Comparison of ENCODE assay signal across 11 cellular contexts in the genomic region with DNA sequence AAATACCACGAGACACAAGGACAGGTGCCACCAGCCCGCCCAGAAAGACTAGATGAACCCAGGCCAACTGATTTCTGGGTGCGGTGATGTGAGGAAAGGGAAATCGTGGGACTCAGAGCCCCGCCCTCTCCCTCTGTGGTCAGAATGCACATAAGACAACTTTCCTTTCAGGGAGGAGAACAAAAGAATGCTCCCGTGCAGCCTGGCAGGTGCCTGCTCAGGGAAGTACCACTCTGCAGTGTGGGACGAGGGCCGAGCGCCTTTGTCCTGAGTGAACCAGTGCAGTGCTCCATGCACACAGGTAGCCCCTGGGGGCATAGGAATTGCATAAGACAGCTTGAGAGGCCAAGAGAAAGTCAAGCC.
A peak's percentile ranks its signal among the peaks of the same experiment; 100 is the strongest.
DNase-seq lines count a peak whose midpoint lies in the region; ATAC-seq, FAIRE-seq and TF ChIP-seq lines count a peak whose summit lies in the region.
"Had no signal": no experiment of that assay in that cellular context is flagged by ENCODE, and none has a peak within 500 bp of the region (broad histone marks: within the 10 kb centered on the region; RNA-seq: fewer than 3 reads in every experiment).

No MANE protein-coding gene starts in this region.

- TF ChIP-seq CTCF in testis (IDR thresholded peaks at IDR 0.05) (no peak), HepG2 (CRISPR knock-in tag; IDR thresholded peaks at IDR 0.05) (no peak)

- H2AFZ ChIP-seq in HepG2 (ENCODE audit: low read length) = no peak overlapping the region

- CTCF ChIA-PET in HepG2 (lab: Yijun Ruan, JAX; ENCODE audit: low intra/inter-chr PET ratio, low total read pairs) = no interaction called here

- in situ Hi-C loops in HepG2 (cut with HindIII; ENCODE audit: extremely low pct_ligation_motif_present, low pct_unique_long_range_greater_than_20kb) = no loop called here

- WGBS in testis, 2 donors = 53 to 66% methylated on average over 8 to 9 of the region's 9 CpGs
- WGBS in HepG2 (ENCODE audit: low lambda C conversion rate) = 81% methylated on average over 6 of the region's 9 CpGs

- TF ChIP-seq RAD21 in HepG2 (CRISPR knock-in tag; IDR thresholded peaks at IDR 0.05) = no peak

- peak overlapping the region; percentile 64 for H3K27ac Mint-ChIP-seq in activated CD4-positive, alpha-beta T cell treated with anti-CD3 and anti-CD28 coated beads, Interleukin-2, amount 10 ng/mL, durations not matched to agents 24 days and 14 days

- intact Hi-C loops in activated CD4-positive, alpha-beta T cell treated with anti-CD3 and anti-CD28 coated beads, Interleukin-2, amount 10 ng/mL, durations not matched to agents 24 days and 14 days (cut with micrococcal nuclease) = loop anchor here (5.0 kb wide), 1 partner anchor 576 kb away; no protein-coding TSS in a partner anchor
- intact Hi-C loops in testis (cut with DNase I; ENCODE audit: low total_unique reads) = no loop called here
- intact Hi-C loops in HepG2 (cut with micrococcal nuclease; ENCODE audit: unreplicated experiment) = no loop called here

- H3K4me3 Mint-ChIP-seq in activated CD4-positive, alpha-beta T cell treated with anti-CD3 and anti-CD28 coated beads, Interleukin-2, amount 10 ng/mL, durations not matched to agents 24 days and 14 days = peak overlapping the region; percentile 68

- H3K4me1 Mint-ChIP-seq in activated CD4-positive, alpha-beta T cell treated with anti-CD3 and anti-CD28 coated beads, Interleukin-2, amount 10 ng/mL, durations not matched to agents 24 days and 14 days = peaks cover 62% of the 10 kb centered on the region

- POLR2A ChIA-PET in HepG2 (lab: Yijun Ruan, JAX) = no interaction called here

- TF ChIP-seq POLR2A in testis (IDR thresholded peaks at IDR 0.05) (no peak), HepG2 (IDR thresholded peaks at IDR 0.05; ENCODE audit: insufficient read depth in 1 of 2, low read depth in 2 of 2, low read length in 2 of 2) (no peak)

- BruUV-seq in HepG2 (replicated peaks; lab: Mats Ljungman, UMichigan) = no TSS peak

- no peaks in the 10 kb centered on the region for H3K36me3 Mint-ChIP-seq in activated CD4-positive, alpha-beta T cell treated with anti-CD3 and anti-CD28 coated beads, Interleukin-2, amount 10 ng/mL, durations not matched to agents 24 days and 14 days (ENCODE audit: low read depth)

- no peaks in the 10 kb centered on the region for H3K79me2 ChIP-seq in HepG2 (ENCODE audit: insufficient read depth, low read length)

- peak; percentile 32 for DNase-seq in NCI-H345 (lab: John Stamatoyannopoulos, UW)
- DNase-seq in NCI-H345 treated with DMSO at 0.1 percent for 48 hours (lab: John Stamatoyannopoulos, UW; ENCODE audit: unreplicated experiment) = no peak
- peak; percentile 88 for DNase-seq in activated CD4-positive, alpha-beta T cell treated with anti-CD3 and anti-CD28 coated beads, Interleukin-2, amount 10 ng/mL, durations not matched to agents 24 days and 14 days
- peak; percentile 71 for DNase-seq in stimulated activated naive CD8-positive, alpha-beta T cell treated with anti-CD3 and anti-CD28 coated beads, Interleukin-15, Interleukin-2, amounts not matched to agents 100 U/mL and 50 U/mL, for 24 hours
- no peak for DNase-seq in testis
- DNase-seq in HepG2 (ENCODE audit: low spot score) = no peak
- DNase-seq: NCI-H510A had no signal

- H3K4me2 ChIP-seq in HepG2 (ENCODE audit: low read depth, low read length) = no peak overlapping the region
- H3K4me2 ChIP-seq: A549 had no signal

- TF ChIP-seq EP300 in HepG2 (IDR thresholded peaks at IDR 0.05; ENCODE audit: low read depth in 2 of 2, low read length in 2 of 2) (no peak), HepG2 (CRISPR knock-in tag; IDR thresholded peaks at IDR 0.05; ENCODE audit: borderline replicate concordance) (no peak)

- H3K4me1 ChIP-seq in testis (peaks cover 9% of the 10 kb centered on the region), HepG2 (ENCODE audit: insufficient read depth, low read length) (0 out of 2 replicates have a peak, but pooled peaks cover 9% of the 10 kb centered on the region)
- H3K4me1 ChIP-seq: A549 had no signal

- no peaks in the 10 kb centered on the region for H3K9me3 ChIP-seq in testis
- H3K9me3 ChIP-seq in HepG2 (ENCODE audit: low read length) = no peaks in the 10 kb centered on the region
- H3K9me3 ChIP-seq: A549, upper lobe of left lung had no signal

- H3K27ac ChIP-seq in testis (peak overlapping the region in 1 of 2 donors; percentile 7), HepG2 (ENCODE audit: extremely low read length, insufficient read depth, low read length) (no peak overlapping the region)
- H3K27ac ChIP-seq: A549, upper lobe of left lung had no signal

- ATAC-seq in esophagus mucosa (peak; percentile 86), HG03342 (IDR thresholded peaks at IDR 0.05; ENCODE audit: unreplicated experiment) (no peak), HepG2 (no peak)
- ATAC-seq in stimulated activated naive CD8-positive, alpha-beta T cell treated with anti-CD3 and anti-CD28 coated beads, Interleukin-15, Interleukin-2, amounts not matched to agents 100 U/mL and 50 U/mL, for 24 hours = peak; percentile 14
- ATAC-seq: A549 had no signal

- no peaks in the 10 kb centered on the region for H3K27me3 Mint-ChIP-seq in activated CD4-positive, alpha-beta T cell treated with anti-CD3 and anti-CD28 coated beads, Interleukin-2, amount 10 ng/mL, durations not matched to agents 24 days and 14 days

- H3K4me3 ChIP-seq in testis (no peak overlapping the region), HepG2 (replicated peaks in 1 of 3; ENCODE audit: insufficient read depth in 1 of 3, low read depth in 2 of 3, low read length in 3 of 3) (no peak overlapping the region)
- H3K4me3 ChIP-seq: A549, upper lobe of left lung had no signal

- H4K20me1 ChIP-seq in HepG2 (ENCODE audit: insufficient read depth, low read length) = no peaks in the 10 kb centered on the region

- H3K9ac ChIP-seq in HepG2 (ENCODE audit: insufficient read depth, low read depth, low read length) = no peak overlapping the region

- H3K27me3 ChIP-seq in testis (no peaks in the 10 kb centered on the region), HepG2 (ENCODE audit: control insufficient read depth in 1 of 2, insufficient read depth in 2 of 2, low read length in 2 of 2) (no peaks in the 10 kb centered on the region)
- H3K27me3 ChIP-seq: upper lobe of left lung had no signal

- H3K9me3 Mint-ChIP-seq in activated CD4-positive, alpha-beta T cell treated with anti-CD3 and anti-CD28 coated beads, Interleukin-2, amount 10 ng/mL, durations not matched to agents 24 days and 14 days = no peaks in the 10 kb centered on the region

- no peak for FAIRE-seq in HepG2 (lab: Jason Lieb, UNC)
- FAIRE-seq: A549 had no signal

- H3K36me3 ChIP-seq in testis (ENCODE audit: low read depth, missing control alignments) = no peaks in the 10 kb centered on the region
- no peaks in the 10 kb centered on the region for H3K36me3 ChIP-seq in HepG2 (replicated peaks in 1 of 2; ENCODE audit: control insufficient read depth in 1 of 2, insufficient read depth in 2 of 2, low read length in 2 of 2)

TF ChIP-seq in HepG2, 621 proteins besides CTCF, POLR2A, EP300 and RAD21 (continues in another document):
- no peak for TF ChIP-seq ZNF788 (CRISPR knock-in tag; IDR thresholded peaks at IDR 0.05; ENCODE audit: borderline replicate concordance)
- no peak for TF ChIP-seq GATAD2A (CRISPR knock-in tag; IDR thresholded peaks at IDR 0.05)
- TF ChIP-seq, protein P1, sequence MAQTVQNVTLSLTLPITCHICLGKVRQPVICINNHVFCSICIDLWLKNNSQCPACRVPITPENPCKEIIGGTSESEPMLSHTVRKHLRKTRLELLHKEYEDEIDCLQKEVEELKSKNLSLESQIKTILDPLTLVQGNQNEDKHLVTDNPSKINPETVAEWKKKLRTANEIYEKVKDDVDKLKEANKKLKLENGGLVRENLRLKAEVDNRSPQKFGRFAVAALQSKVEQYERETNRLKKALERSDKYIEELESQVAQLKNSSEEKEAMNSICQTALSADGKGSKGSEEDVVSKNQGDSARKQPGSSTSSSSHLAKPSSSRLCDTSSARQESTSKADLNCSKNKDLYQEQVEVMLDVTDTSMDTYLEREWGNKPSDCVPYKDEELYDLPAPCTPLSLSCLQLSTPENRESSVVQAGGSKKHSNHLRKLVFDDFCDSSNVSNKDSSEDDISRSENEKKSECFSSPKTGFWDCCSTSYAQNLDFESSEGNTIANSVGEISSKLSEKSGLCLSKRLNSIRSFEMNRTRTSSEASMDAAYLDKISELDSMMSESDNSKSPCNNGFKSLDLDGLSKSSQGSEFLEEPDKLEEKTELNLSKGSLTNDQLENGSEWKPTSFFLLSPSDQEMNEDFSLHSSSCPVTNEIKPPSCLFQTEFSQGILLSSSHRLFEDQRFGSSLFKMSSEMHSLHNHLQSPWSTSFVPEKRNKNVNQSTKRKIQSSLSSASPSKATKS (CRISPR knock-in tag; IDR thresholded peaks at IDR 0.05) = no peak
- no peak for TF ChIP-seq NPAS2 (CRISPR knock-in tag; IDR thresholded peaks at IDR 0.05; ENCODE audit: borderline replicate concordance)
- TF ChIP-seq THAP11 (CRISPR knock-in tag; IDR thresholded peaks at IDR 0.05) = no peak
- TF ChIP-seq, protein P2, sequence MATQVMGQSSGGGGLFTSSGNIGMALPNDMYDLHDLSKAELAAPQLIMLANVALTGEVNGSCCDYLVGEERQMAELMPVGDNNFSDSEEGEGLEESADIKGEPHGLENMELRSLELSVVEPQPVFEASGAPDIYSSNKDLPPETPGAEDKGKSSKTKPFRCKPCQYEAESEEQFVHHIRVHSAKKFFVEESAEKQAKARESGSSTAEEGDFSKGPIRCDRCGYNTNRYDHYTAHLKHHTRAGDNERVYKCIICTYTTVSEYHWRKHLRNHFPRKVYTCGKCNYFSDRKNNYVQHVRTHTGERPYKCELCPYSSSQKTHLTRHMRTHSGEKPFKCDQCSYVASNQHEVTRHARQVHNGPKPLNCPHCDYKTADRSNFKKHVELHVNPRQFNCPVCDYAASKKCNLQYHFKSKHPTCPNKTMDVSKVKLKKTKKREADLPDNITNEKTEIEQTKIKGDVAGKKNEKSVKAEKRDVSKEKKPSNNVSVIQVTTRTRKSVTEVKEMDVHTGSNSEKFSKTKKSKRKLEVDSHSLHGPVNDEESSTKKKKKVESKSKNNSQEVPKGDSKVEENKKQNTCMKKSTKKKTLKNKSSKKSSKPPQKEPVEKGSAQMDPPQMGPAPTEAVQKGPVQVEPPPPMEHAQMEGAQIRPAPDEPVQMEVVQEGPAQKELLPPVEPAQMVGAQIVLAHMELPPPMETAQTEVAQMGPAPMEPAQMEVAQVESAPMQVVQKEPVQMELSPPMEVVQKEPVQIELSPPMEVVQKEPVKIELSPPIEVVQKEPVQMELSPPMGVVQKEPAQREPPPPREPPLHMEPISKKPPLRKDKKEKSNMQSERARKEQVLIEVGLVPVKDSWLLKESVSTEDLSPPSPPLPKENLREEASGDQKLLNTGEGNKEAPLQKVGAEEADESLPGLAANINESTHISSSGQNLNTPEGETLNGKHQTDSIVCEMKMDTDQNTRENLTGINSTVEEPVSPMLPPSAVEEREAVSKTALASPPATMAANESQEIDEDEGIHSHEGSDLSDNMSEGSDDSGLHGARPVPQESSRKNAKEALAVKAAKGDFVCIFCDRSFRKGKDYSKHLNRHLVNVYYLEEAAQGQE (IDR thresholded peaks at IDR 0.05; ENCODE audit: borderline replicate concordance in 1 of 2, low read depth in 1 of 2, low read length in 2 of 2) = no peak
- no peak for TF ChIP-seq ZNF776 (CRISPR knock-in tag; IDR thresholded peaks at IDR 0.05)
- no peak for TF ChIP-seq CBFB (CRISPR knock-in tag; IDR thresholded peaks at IDR 0.05)
- TF ChIP-seq SRSF4 (IDR thresholded peaks at IDR 0.05; ENCODE audit: low read depth, low read length, poor library complexity, severe bottlenecking) = no peak

Comparison
In these comparisons a context has a peak if more than half of its experiments do, and no peak if none do; other contexts are left out.
1. DNase-seq: peak in NCI-H345 (single experiment), activated CD4-positive, alpha-beta T cell treated with anti-CD3 and anti-CD28 coated beads, Interleukin-2, amount 10 ng/mL, durations not matched to agents 24 days and 14 days (single experiment) and stimulated activated naive CD8-positive, alpha-beta T cell treated with anti-CD3 and anti-CD28 coated beads, Interleukin-15, Interleukin-2, amounts not matched to agents 100 U/mL and 50 U/mL, for 24 hours (single experiment); none in NCI-H345 treated with DMSO at 0.1 percent for 48 hours (single experiment), testis (single experiment) and HepG2 (single experiment).
2. ATAC-seq: peak in esophagus mucosa (single experiment) and stimulated activated naive CD8-positive, alpha-beta T cell treated with anti-CD3 and anti-CD28 coated beads, Interleukin-15, Interleukin-2, amounts not matched to agents 100 U/mL and 50 U/mL, for 24 hours (single experiment); none in HG03342 (single experiment) and HepG2 (single experiment).